8 cellular contexts compared by ENCODE assay signal in the genomic region with DNA sequence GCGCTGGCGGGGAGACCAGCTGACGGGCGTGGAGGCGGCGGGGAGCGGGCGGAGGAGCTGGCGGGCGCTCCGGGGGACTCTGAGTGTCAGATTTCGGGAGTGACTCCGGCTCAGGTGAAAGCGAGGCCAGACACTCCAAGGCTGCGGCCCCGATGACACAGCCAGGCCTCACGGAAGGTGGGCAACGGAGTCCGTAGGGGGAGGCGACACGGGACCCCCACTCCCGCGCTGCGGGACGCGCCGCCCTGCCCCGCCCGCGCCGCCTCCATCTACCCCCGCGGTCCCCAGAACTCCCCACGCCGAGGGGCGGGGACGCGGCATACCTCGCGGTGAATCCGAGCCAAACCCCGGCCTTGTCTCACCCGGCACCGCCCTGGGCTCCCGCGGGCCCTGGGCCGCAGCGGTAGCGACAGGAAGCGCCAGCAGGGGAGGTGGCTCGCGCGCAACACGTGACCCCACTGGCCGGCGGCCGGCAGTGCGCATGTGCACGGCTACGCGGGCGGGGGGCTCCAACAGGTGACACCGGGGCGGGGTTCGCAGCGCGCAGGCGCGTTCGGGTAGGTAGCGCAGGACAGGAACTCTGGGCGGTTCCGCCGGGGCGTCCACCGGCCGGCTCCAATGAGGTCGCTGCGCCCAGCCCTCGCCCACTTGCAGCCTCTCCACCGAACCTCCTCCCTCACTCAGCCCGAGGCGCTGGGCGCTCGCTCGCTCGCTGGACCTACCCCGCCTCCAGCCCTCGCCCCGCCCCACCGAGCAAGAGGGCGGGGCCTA. TPM values are rescaled to one million over a fixed set of nuclear protein-coding genes. Genes with fewer than 3 reads are reported as not detected.
DNase-seq lines count a peak whose midpoint lies in the region; ATAC-seq and TF ChIP-seq lines count a peak whose summit lies in the region.

TSS of gene CC2D1B (minus strand) at position 460 of the 771 bp plus-strand sequence. CDS start 1,585 bp downstream, outside the sequence.

- no peaks in the 10 kb centered on the region for H3K9me3 Mint-ChIP-seq in activated T-helper 17 cell treated with anti-CD3 and anti-CD28 coated beads, Interleukin-2, amount 50 U/mL, for 72 hours
- no peaks in the 10 kb centered on the region for H3K9me3 Mint-ChIP-seq in naive thymus-derived CD8-positive, alpha-beta T cell

- H3K4me3 ChIP-seq in LNCaP clone FGC (ENCODE audit: low read depth, low read length): peak within 1 kb of the TSS; percentile 78
- H3K4me3 ChIP-seq in fibroblast of lung (replicated peaks in 1 of 4; ENCODE audit: control extremely low read depth in 1 of 4, insufficient read depth in 1 of 4, low read depth in 3 of 4, low read length in 4 of 4): peak within 1 kb of the TSS; percentile 73 to 96 (median 84)

- no peaks in the 10 kb centered on the region for H3K27me3 Mint-ChIP-seq in activated T-helper 17 cell treated with anti-CD3 and anti-CD28 coated beads, Interleukin-2, amount 50 U/mL, for 72 hours
- no peaks in the 10 kb centered on the region for H3K27me3 Mint-ChIP-seq in naive thymus-derived CD8-positive, alpha-beta T cell

- H3K4me2 ChIP-seq in fibroblast of lung (ENCODE audit: extremely low read depth, insufficient read depth, low read length): peak within 1 kb of the TSS; percentile 98

- peaks cover 19% of the 10 kb centered on the region for H3K79me2 ChIP-seq in fibroblast of lung (ENCODE audit: control insufficient read depth, insufficient read depth, low read length)

- peak within 1 kb of the TSS; percentile 99 for H3K27ac Mint-ChIP-seq in activated T-helper 17 cell treated with anti-CD3 and anti-CD28 coated beads, Interleukin-2, amount 50 U/mL, for 72 hours
- peak within 1 kb of the TSS; percentile 92 to 97 (median 96) for H3K27ac Mint-ChIP-seq in naive thymus-derived CD8-positive, alpha-beta T cell

- H4K20me1 ChIP-seq in fibroblast of lung (ENCODE audit: control insufficient read depth, extremely low read depth, insufficient read depth, low read length): no peaks in the 10 kb centered on the region

- H3K36me3 ChIP-seq in fibroblast of lung (ENCODE audit: control insufficient read depth, insufficient read depth, low read length): peaks cover 13% of the 10 kb centered on the region

- peak; percentile 93 for ATAC-seq in activated T-helper 17 cell treated with anti-CD3 and anti-CD28 coated beads, Interleukin-2, amount 50 U/mL, for 72 hours (replicated peaks)
- peak; percentile 87 to 90 for ATAC-seq in naive thymus-derived CD8-positive, alpha-beta T cell

- POLR2A ChIA-PET in RWPE1 (lab: Yijun Ruan, JAX; ENCODE audit: low non-redundant PET): interaction anchor here (0.6 kb wide), 1 partner anchor 109 kb away, joined by 3 read pairs; no protein-coding TSS in a partner anchor
- POLR2A ChIA-PET in naive thymus-derived CD8-positive, alpha-beta T cell (lab: Charles Lee): interaction anchor here (0.5 to 5.0 kb wide), 17 partner anchors 13 to 556 kb away, joined by 3 to 51 read pairs (median 3); partner anchors contain the start of genes BTF3L4, ECHDC2, GPX7 and ORC1

- H3K4me1 ChIP-seq in fibroblast of lung (ENCODE audit: control insufficient read depth, extremely low read depth, insufficient read depth, low read length): peaks cover 8% of the 10 kb centered on the region

- CTCF ChIA-PET in RWPE1 (lab: Yijun Ruan, JAX): no interaction called here

- peak; percentile 97 for DNase-seq in EL
- DNase-seq in GOT3 (lab: John Stamatoyannopoulos, UW): peak; percentile 94
- peak; percentile 97 for DNase-seq in LNCaP clone FGC (ENCODE audit: low read depth)
- DNase-seq in RWPE1 (ENCODE audit: low spot score): peak; percentile 100
- peak; percentile 96 for DNase-seq in fibroblast of lung (ENCODE audit: low read depth in 2 of 2)
- peak; percentile 98 to 100 (median 99) for DNase-seq in naive thymus-derived CD8-positive, alpha-beta T cell
- peak; percentile 95 to 99 (median 99) for DNase-seq in stimulated activated naive CD4-positive, alpha-beta T cell (lab: John Stamatoyannopoulos, UW)

- H3K27me3 ChIP-seq in fibroblast of lung (ENCODE audit: control insufficient read depth, insufficient read depth, low read length): no peaks in the 10 kb centered on the region

- H3K27ac ChIP-seq in RWPE1 (peak within 1 kb of the TSS; percentile 98), fibroblast of lung (ENCODE audit: insufficient read depth, low read length) (peak within 1 kb of the TSS; percentile 97)

- peaks cover 11% of the 10 kb centered on the region for H3K4me1 Mint-ChIP-seq in activated T-helper 17 cell treated with anti-CD3 and anti-CD28 coated beads, Interleukin-2, amount 50 U/mL, for 72 hours
- peaks cover 18 to 61% (median 51%) of the 10 kb centered on the region in 4 donors for H3K4me1 Mint-ChIP-seq in naive thymus-derived CD8-positive, alpha-beta T cell

- H2AFZ ChIP-seq in fibroblast of lung (ENCODE audit: low read length): peak within 1 kb of the TSS; percentile 45

- no peaks in the 10 kb centered on the region for H3K9me3 ChIP-seq in fibroblast of lung (ENCODE audit: control insufficient read depth, insufficient read depth, low read depth, low read length)

- H3K4me3 Mint-ChIP-seq in activated T-helper 17 cell treated with anti-CD3 and anti-CD28 coated beads, Interleukin-2, amount 50 U/mL, for 72 hours: peak within 1 kb of the TSS; percentile 99
- peak within 1 kb of the TSS; percentile 90 to 97 (median 95) for H3K4me3 Mint-ChIP-seq in naive thymus-derived CD8-positive, alpha-beta T cell

- H3K9ac ChIP-seq in fibroblast of lung (ENCODE audit: insufficient read depth, low read length): peak within 1 kb of the TSS; percentile 83

- no peak for TF ChIP-seq CTCF in LNCaP clone FGC (IDR thresholded peaks at IDR 0.05; ENCODE audit: control insufficient read depth, extremely low read depth, insufficient read depth)
- TF ChIP-seq CTCF in RWPE1 (conservative IDR thresholded peaks at IDR 0.05; ENCODE audit: low read depth): no peak
- no peak for TF ChIP-seq CTCF in fibroblast of lung (conservative IDR thresholded peaks at IDR 0.05 in 1 of 2, IDR thresholded peaks at IDR 0.05 in 1 of 2; ENCODE audit: low read depth in 1 of 2, low read length in 2 of 2)

- H3K36me3 Mint-ChIP-seq in activated T-helper 17 cell treated with anti-CD3 and anti-CD28 coated beads, Interleukin-2, amount 50 U/mL, for 72 hours (ENCODE audit: low read depth): peaks cover 29% of the 10 kb centered on the region
- H3K36me3 Mint-ChIP-seq in naive thymus-derived CD8-positive, alpha-beta T cell: peaks cover 0 to 30% (median 4%) of the 10 kb centered on the region in 3 donors

RNA-seq across cellular contexts. Expression of gene CC2D1B, which starts in this region (rescaled TPM):
- 10 to 100 TPM; 26.6 to 39.8 TPM for total RNA-seq in activated T-helper 17 cell treated with anti-CD3 and anti-CD28 coated beads, Interleukin-2, amount 50 U/mL, for 72 hours
- 21.3 and 28.9 TPM in 2 replicates for total RNA-seq in fibroblast of lung
- 14.6 and 14.9 TPM in 2 replicates for polyA plus RNA-seq in fibroblast of lung
- polyA plus RNA-seq in fibroblast of lung (2012): 22.9 and 25.3 TPM in 2 replicates
- 45.1 and 51.3 TPM in 2 replicates for polyA minus RNA-seq in fibroblast of lung (ENCODE audit: low replicate concordance)
- total RNA-seq in naive thymus-derived CD8-positive, alpha-beta T cell: 10 to 100 TPM; 87.0 to 96.5 TPM
- polyA plus RNA-seq in naive thymus-derived CD8-positive, alpha-beta T cell: 10 to 100 TPM in 1 of 3 donors, 1 to 10 TPM in 2; 4.2 to 10.5 (median 6.7) TPM

Comparison
In these comparisons a context has a peak if more than half of its experiments do, and no peak if none do; other contexts are left out.
1. Peak in every context shown above with its lines: DNase-seq, ATAC-seq, H3K4me3 ChIP-seq and H3K27ac ChIP-seq.